ENCODE assay signal across 16 cellular contexts in the genomic region with DNA sequence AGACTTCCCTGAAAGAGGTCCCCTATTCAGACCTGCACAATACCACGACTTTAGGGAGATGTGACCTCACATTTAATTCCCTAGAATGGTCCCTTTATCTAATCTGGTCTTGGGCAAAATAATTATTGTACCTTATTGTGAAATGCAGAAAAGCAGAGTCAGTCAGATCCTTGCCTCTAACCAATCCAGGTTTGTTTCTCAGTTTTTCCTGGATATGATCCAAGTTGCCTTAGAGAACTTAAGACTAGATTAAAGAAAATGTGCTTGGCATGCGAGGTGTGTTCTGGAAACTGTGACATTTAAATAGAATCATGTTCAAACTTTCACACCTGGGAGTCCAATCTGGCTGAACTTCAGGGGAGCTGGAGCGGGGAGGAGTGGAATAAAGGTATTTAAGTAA.
"Had no signal": no experiment of that assay in that cellular context is flagged by ENCODE, and none has a peak within 500 bp of the region (broad histone marks: within the 10 kb centered on the region; RNA-seq: fewer than 3 reads in every experiment).

No MANE protein-coding gene starts in this region.

- H3K27me3 Mint-ChIP-seq: activated naive CD4-positive, alpha-beta T cell treated with anti-CD3 and anti-CD28 coated beads, Interleukin-2, amount 10 ng/mL, durations not matched to agents 7 days and 5 days; naive thymus-derived CD8-positive, alpha-beta T cell; stimulated activated naive CD8-positive, alpha-beta T cell treated with anti-CD3 and anti-CD28 coated beads, Interleukin-15, Interleukin-2, amounts not matched to agents 100 ng/mL and 50 ng/mL, for 24 hours had no signal

- H3K4me1 Mint-ChIP-seq: activated naive CD4-positive, alpha-beta T cell treated with anti-CD3 and anti-CD28 coated beads, Interleukin-2, amount 10 ng/mL, durations not matched to agents 7 days and 5 days; naive thymus-derived CD8-positive, alpha-beta T cell had no signal

- H3K4me3 ChIP-seq: cardiac muscle cell, lung, prostate gland, testis had no signal

- H3K27ac Mint-ChIP-seq: activated naive CD4-positive, alpha-beta T cell treated with anti-CD3 and anti-CD28 coated beads, Interleukin-2, amount 10 ng/mL, durations not matched to agents 7 days and 5 days; naive thymus-derived CD8-positive, alpha-beta T cell; stimulated activated naive CD8-positive, alpha-beta T cell treated with anti-CD3 and anti-CD28 coated beads, Interleukin-15, Interleukin-2, amounts not matched to agents 100 ng/mL and 50 ng/mL, for 24 hours; T-helper 1 cell treated with Interleukin-12 subunit alpha and Interleukin-12 subunit beta and Interleukin-4 antibody, amounts not matched to agents 30 μg/mL and 1 μg/mL, for 36 hours had no signal

- DNase-seq: activated CD4-positive, alpha-beta T cell treated with anti-CD3 and anti-CD28 coated beads for 48 hours; activated naive CD4-positive, alpha-beta T cell treated with anti-CD3 and anti-CD28 coated beads, Interleukin-2, amount 10 ng/mL, durations not matched to agents 7 days and 5 days; hypothalamus; left cardiac atrium; naive thymus-derived CD8-positive, alpha-beta T cell; stimulated activated CD4-positive, alpha-beta T cell treated with anti-CD3 and anti-CD28 coated beads, Interleukin-12 subunit alpha, Interleukin-12 subunit beta, amount 100 ng/mL, for 4 hours; testis had no signal

- H3K9me3 ChIP-seq: neutrophil, prostate gland, testis had no signal

- H3K27ac ChIP-seq: cardiac muscle cell, epithelial cell of prostate, neutrophil, prostate gland, testis had no signal

- H3K36me3 Mint-ChIP-seq: activated naive CD4-positive, alpha-beta T cell treated with anti-CD3 and anti-CD28 coated beads, Interleukin-2, amount 10 ng/mL, durations not matched to agents 7 days and 5 days; naive thymus-derived CD8-positive, alpha-beta T cell had no signal

- FAIRE-seq: colon had no signal

- H3K4me1 ChIP-seq: prostate gland, testis had no signal

- H3K27me3 ChIP-seq: cardiac muscle cell, neutrophil, testis had no signal

- H3K36me3 ChIP-seq: cardiac muscle cell, neutrophil, prostate gland had no signal

- ATAC-seq: naive thymus-derived CD8-positive, alpha-beta T cell; SK-N-SH treated with all-trans-retinoic acid at 6 μM for 48 hours had no signal

- H3K4me3 Mint-ChIP-seq: activated naive CD4-positive, alpha-beta T cell treated with anti-CD3 and anti-CD28 coated beads, Interleukin-2, amount 10 ng/mL, durations not matched to agents 7 days and 5 days; naive thymus-derived CD8-positive, alpha-beta T cell; stimulated activated naive CD8-positive, alpha-beta T cell treated with anti-CD3 and anti-CD28 coated beads, Interleukin-15, Interleukin-2, amounts not matched to agents 100 ng/mL and 50 ng/mL, for 24 hours; T-helper 1 cell treated with Interleukin-12 subunit alpha and Interleukin-12 subunit beta and Interleukin-4 antibody, amounts not matched to agents 30 μg/mL and 1 μg/mL, for 36 hours had no signal
